Comparison of ENCODE assay signal across 14 cellular contexts in the genomic region with DNA sequence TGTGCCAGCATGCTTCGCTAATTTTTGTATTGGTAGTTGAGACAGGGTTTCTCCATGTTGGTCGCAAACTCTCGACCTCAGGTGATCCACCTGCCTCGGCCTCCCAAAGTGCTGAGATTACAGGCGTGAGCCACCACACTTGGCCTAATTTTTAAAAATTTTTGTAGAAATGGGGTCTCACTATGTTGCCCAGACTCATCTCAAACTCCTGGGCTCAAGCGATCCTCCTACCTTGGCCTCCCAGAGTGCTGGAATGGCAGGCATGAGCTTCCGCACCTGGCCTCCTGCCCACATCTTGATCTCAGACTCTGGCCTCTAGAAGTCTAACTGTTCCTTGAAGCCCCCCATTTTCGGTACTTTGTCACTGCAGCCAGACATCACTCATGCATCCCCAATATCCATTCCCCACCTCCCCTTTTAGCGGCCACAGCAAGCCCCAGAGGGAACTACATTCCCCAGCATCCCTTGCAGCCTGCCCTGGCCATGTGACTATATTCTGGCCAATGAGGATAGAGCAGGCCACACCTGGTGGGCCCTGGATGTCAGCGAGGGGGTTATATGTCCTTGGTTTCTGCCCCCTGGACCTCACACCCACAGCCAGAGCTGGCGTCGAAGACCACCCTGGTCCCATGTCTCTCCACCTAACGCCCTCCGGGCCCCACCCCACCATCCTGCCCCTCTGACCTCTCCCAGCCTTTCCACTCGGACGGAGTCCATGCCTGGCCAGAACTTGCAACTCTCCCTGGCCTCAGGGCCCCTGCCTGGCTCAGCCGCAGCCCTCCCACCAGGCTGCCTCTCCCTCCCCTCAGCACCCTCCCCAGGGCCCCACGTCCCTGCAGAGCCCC. TPM values are rescaled to one million over a fixed set of nuclear protein-coding genes. Genes with fewer than 3 reads are reported as not detected.
A peak's percentile ranks its signal among the peaks of the same experiment; 100 is the strongest.
DNase-seq lines count a peak whose midpoint lies in the region; ATAC-seq and TF ChIP-seq lines count a peak whose summit lies in the region.
"Had no signal": no experiment of that assay in that cellular context is flagged by ENCODE, and none has a peak within 500 bp of the region (broad histone marks: within the 10 kb centered on the region; RNA-seq: fewer than 3 reads in every experiment).

No MANE protein-coding gene starts in this region.

- peak; percentile 51 for DNase-seq in A673 (ENCODE audit: low spot score)
- peak; percentile 52 for DNase-seq in ELF-1 (ENCODE audit: low read depth, low spot score)
- peak; percentile 26 for DNase-seq in NCI-H69 (lab: John Stamatoyannopoulos, UW)
- DNase-seq in glutamatergic neuron, result no peak
- DNase-seq in osteocyte (ENCODE audit: extremely low spot score, unreplicated experiment), result no peak
- DNase-seq in NCI-H1092 (lab: John Stamatoyannopoulos, UW), result no peak
- DNase-seq: adrenal gland; NCI-H187 treated with DMSO at 0.1 percent for 48 hours; stimulated activated naive CD4-positive, alpha-beta T cell had no signal

- H3K4me3 ChIP-seq in A673 (ENCODE audit: low read depth, low read length, poor library complexity, severe bottlenecking), result no peak overlapping the region
- H3K4me3 ChIP-seq: adrenal gland, coronary artery had no signal

- H3K27me3 Mint-ChIP-seq in glutamatergic neuron (ENCODE audit: unreplicated experiment) (peaks cover 8% of the 10 kb centered on the region), osteocyte (ENCODE audit: unreplicated experiment) (peaks cover 6% of the 10 kb centered on the region)

- H3K36me3 ChIP-seq in A673 (ENCODE audit: insufficient read depth, low read length, poor library complexity, severe bottlenecking), result no peaks in the 10 kb centered on the region
- H3K36me3 ChIP-seq: adrenal gland had no signal

- H3K36me3 Mint-ChIP-seq in glutamatergic neuron (ENCODE audit: unreplicated experiment) (no peaks in the 10 kb centered on the region), osteocyte (ENCODE audit: unreplicated experiment) (no peaks in the 10 kb centered on the region)

- BruUV-seq in A673 (replicated peaks; lab: Mats Ljungman, UMichigan), result no TSS peak

- no peaks in the 10 kb centered on the region for H3K27me3 ChIP-seq in A673 (replicated peaks; ENCODE audit: insufficient read depth, low read depth, low read length, poor library complexity)

- H3K4me3 Mint-ChIP-seq in glutamatergic neuron (ENCODE audit: unreplicated experiment) (no peak overlapping the region), osteocyte (ENCODE audit: unreplicated experiment) (no peak overlapping the region)

- H3K4me1 ChIP-seq in A673 (ENCODE audit: insufficient read depth, low read length, poor library complexity, severe bottlenecking), result peaks cover 23% of the 10 kb centered on the region
- H3K4me1 ChIP-seq: adrenal gland had no signal

- H3K4me1 Mint-ChIP-seq in glutamatergic neuron (ENCODE audit: low read depth, unreplicated experiment) (peaks cover 14% of the 10 kb centered on the region), osteocyte (ENCODE audit: unreplicated experiment) (peaks cover 5% of the 10 kb centered on the region)

- intact Hi-C loops in A673 (cut with micrococcal nuclease; ENCODE audit: unreplicated experiment), result no loop called here

- TF ChIP-seq CTCF in A673 (conservative IDR thresholded peaks at IDR 0.05; ENCODE audit: low read depth, low read length) (no peak), glutamatergic neuron (IDR thresholded peaks at IDR 0.05; ENCODE audit: partially characterized antibody, unreplicated experiment) (no peak), osteocyte (IDR thresholded peaks at IDR 0.05) (no peak)

- ATAC-seq in GM21381 (IDR thresholded peaks at IDR 0.05; ENCODE audit: unreplicated experiment), result no peak
- no peak for ATAC-seq in GM18520 (IDR thresholded peaks at IDR 0.05; ENCODE audit: unreplicated experiment)

- H3K9me3 ChIP-seq in A673 (ENCODE audit: low read depth, low read length, poor library complexity, severe bottlenecking), result no peaks in the 10 kb centered on the region
- H3K9me3 ChIP-seq: adrenal gland had no signal

- no peak overlapping the region for H3K27ac ChIP-seq in A673 (ENCODE audit: low read depth, low read length, poor library complexity, severe bottlenecking)
- H3K27ac ChIP-seq: adrenal gland, C4-2B, coronary artery, RWPE1 had no signal

- CTCF ChIA-PET in A673 (lab: Charles Lee), result no interaction called here

- H3K27ac Mint-ChIP-seq in glutamatergic neuron (ENCODE audit: unreplicated experiment) (peak overlapping the region; percentile 4), osteocyte (ENCODE audit: unreplicated experiment) (no peak overlapping the region)

- POLR2A ChIA-PET in A673 (lab: Charles Lee; ENCODE audit: low non-redundant PET), result interaction anchor here (0.6 kb wide), 1 partner anchor 228 kb away, joined by 3 read pairs; no protein-coding TSS in a partner anchor

- H3K9me3 Mint-ChIP-seq in glutamatergic neuron (ENCODE audit: unreplicated experiment), result peaks cover 12% of the 10 kb centered on the region
- no peaks in the 10 kb centered on the region for H3K9me3 Mint-ChIP-seq in osteocyte (ENCODE audit: unreplicated experiment)

RNA-seq across cellular contexts. Expression of a gene that starts 33.8 kb away (rescaled TPM):
- total RNA-seq in A673 (2021), result 10.1 and 11.8 TPM in 2 replicates
- total RNA-seq in glutamatergic neuron (ENCODE audit: unreplicated experiment), result 28.0 TPM
- 55.9 and 63.1 TPM in 2 replicates for total RNA-seq in osteocyte

Comparison
In these comparisons a context has a peak if more than half of its experiments do, and no peak if none do; other contexts are left out.
1. DNase-seq: peak in A673 (single experiment), ELF-1 (single experiment) and NCI-H69 (single experiment); none in glutamatergic neuron (single experiment), osteocyte (single experiment) and NCI-H1092 (single experiment).